Comparison of ENCODE assay signal across 1 cellular context in the genomic region with DNA sequence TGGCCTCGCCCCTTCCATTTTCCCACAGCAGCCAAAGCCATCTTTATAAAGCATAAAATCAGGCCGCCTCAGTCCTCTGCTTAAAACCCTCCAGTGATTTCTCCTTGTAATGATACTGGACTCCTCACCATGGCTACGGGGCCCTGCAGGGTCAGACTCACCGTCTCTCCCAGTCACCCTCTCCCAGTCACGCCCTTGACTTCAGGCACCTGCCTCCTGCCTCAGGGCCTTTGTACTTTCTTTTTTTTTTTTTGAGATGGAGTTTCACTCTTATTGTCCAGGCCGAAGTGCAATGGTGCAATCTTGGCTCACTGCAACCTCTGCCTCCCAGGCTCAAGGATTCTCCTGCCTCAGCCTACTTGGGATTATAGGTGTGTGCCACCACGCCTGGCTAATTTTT.
TF ChIP-seq lines count a peak whose summit lies in the region.

No MANE protein-coding gene starts in this region.

TF ChIP-seq in WTC11, 78 proteins besides CTCF, POLR2A, EP300 and RAD21 (continued from another document):
- TF ChIP-seq, protein P1, sequence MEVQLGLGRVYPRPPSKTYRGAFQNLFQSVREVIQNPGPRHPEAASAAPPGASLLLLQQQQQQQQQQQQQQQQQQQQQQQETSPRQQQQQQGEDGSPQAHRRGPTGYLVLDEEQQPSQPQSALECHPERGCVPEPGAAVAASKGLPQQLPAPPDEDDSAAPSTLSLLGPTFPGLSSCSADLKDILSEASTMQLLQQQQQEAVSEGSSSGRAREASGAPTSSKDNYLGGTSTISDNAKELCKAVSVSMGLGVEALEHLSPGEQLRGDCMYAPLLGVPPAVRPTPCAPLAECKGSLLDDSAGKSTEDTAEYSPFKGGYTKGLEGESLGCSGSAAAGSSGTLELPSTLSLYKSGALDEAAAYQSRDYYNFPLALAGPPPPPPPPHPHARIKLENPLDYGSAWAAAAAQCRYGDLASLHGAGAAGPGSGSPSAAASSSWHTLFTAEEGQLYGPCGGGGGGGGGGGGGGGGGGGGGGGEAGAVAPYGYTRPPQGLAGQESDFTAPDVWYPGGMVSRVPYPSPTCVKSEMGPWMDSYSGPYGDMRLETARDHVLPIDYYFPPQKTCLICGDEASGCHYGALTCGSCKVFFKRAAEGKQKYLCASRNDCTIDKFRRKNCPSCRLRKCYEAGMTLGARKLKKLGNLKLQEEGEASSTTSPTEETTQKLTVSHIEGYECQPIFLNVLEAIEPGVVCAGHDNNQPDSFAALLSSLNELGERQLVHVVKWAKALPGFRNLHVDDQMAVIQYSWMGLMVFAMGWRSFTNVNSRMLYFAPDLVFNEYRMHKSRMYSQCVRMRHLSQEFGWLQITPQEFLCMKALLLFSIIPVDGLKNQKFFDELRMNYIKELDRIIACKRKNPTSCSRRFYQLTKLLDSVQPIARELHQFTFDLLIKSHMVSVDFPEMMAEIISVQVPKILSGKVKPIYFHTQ (CRISPR knock-in tag; IDR thresholded peaks at IDR 0.05): no peak
- TF ChIP-seq, protein P2, sequence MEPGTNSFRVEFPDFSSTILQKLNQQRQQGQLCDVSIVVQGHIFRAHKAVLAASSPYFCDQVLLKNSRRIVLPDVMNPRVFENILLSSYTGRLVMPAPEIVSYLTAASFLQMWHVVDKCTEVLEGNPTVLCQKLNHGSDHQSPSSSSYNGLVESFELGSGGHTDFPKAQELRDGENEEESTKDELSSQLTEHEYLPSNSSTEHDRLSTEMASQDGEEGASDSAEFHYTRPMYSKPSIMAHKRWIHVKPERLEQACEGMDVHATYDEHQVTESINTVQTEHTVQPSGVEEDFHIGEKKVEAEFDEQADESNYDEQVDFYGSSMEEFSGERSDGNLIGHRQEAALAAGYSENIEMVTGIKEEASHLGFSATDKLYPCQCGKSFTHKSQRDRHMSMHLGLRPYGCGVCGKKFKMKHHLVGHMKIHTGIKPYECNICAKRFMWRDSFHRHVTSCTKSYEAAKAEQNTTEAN (CRISPR knock-in tag; IDR thresholded peaks at IDR 0.05): no peak
- TF ChIP-seq, protein P3, sequence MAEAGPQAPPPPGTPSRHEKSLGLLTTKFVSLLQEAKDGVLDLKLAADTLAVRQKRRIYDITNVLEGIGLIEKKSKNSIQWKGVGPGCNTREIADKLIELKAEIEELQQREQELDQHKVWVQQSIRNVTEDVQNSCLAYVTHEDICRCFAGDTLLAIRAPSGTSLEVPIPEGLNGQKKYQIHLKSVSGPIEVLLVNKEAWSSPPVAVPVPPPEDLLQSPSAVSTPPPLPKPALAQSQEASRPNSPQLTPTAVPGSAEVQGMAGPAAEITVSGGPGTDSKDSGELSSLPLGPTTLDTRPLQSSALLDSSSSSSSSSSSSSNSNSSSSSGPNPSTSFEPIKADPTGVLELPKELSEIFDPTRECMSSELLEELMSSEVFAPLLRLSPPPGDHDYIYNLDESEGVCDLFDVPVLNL (CRISPR knock-in tag; IDR thresholded peaks at IDR 0.05; ENCODE audit: borderline replicate concordance, low read depth): no peak
- TF ChIP-seq JUN (CRISPR knock-in tag; IDR thresholded peaks at IDR 0.05) (no peak), SMAD3 (CRISPR knock-in tag; IDR thresholded peaks at IDR 0.05; ENCODE audit: borderline replicate concordance) (no peak), GABPB1 (CRISPR knock-in tag; IDR thresholded peaks at IDR 0.05) (no peak), ZNF671 (CRISPR knock-in tag; IDR thresholded peaks at IDR 0.05) (no peak), FOXK1 (CRISPR knock-in tag; IDR thresholded peaks at IDR 0.05) (no peak), ZNF416 (CRISPR knock-in tag; IDR thresholded peaks at IDR 0.05) (no peak), NFYB (CRISPR knock-in tag; conservative IDR thresholded peaks at IDR 0.05; ENCODE audit: low read depth) (no peak)
- TF ChIP-seq, protein P4, sequence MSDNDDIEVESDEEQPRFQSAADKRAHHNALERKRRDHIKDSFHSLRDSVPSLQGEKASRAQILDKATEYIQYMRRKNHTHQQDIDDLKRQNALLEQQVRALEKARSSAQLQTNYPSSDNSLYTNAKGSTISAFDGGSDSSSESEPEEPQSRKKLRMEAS (CRISPR knock-in tag; IDR thresholded peaks at IDR 0.05): no peak
- TF ChIP-seq, protein P5, sequence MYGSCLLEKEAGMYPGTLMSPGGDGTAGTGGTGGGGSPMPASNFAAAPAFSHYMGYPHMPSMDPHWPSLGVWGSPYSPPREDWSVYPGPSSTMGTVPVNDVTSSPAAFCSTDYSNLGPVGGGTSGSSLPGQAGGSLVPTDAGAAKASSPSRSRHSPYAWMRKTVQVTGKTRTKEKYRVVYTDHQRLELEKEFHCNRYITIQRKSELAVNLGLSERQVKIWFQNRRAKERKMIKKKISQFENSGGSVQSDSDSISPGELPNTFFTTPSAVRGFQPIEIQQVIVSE (CRISPR knock-in tag; IDR thresholded peaks at IDR 0.05; ENCODE audit: borderline replicate concordance): no peak
- TF ChIP-seq, protein P6, sequence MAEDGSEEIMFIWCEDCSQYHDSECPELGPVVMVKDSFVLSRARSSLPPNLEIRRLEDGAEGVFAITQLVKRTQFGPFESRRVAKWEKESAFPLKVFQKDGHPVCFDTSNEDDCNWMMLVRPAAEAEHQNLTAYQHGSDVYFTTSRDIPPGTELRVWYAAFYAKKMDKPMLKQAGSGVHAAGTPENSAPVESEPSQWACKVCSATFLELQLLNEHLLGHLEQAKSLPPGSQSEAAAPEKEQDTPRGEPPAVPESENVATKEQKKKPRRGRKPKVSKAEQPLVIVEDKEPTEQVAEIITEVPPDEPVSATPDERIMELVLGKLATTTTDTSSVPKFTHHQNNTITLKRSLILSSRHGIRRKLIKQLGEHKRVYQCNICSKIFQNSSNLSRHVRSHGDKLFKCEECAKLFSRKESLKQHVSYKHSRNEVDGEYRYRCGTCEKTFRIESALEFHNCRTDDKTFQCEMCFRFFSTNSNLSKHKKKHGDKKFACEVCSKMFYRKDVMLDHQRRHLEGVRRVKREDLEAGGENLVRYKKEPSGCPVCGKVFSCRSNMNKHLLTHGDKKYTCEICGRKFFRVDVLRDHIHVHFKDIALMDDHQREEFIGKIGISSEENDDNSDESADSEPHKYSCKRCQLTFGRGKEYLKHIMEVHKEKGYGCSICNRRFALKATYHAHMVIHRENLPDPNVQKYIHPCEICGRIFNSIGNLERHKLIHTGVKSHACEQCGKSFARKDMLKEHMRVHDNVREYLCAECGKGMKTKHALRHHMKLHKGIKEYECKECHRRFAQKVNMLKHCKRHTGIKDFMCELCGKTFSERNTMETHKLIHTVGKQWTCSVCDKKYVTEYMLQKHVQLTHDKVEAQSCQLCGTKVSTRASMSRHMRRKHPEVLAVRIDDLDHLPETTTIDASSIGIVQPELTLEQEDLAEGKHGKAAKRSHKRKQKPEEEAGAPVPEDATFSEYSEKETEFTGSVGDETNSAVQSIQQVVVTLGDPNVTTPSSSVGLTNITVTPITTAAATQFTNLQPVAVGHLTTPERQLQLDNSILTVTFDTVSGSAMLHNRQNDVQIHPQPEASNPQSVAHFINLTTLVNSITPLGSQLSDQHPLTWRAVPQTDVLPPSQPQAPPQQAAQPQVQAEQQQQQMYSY (CRISPR knock-in tag; IDR thresholded peaks at IDR 0.05): no peak
